ENCODE assay signal across 12 cellular contexts in genomic region chr11:102320679-102321078, GRCh38. TPM values are rescaled to one million over a fixed set of nuclear protein-coding genes. Genes with fewer than 3 reads are reported as not detected.
A peak's percentile ranks its signal among the peaks of the same experiment; 100 is the strongest.
DNase-seq lines count a peak whose midpoint lies in the region; ATAC-seq, FAIRE-seq and TF ChIP-seq lines count a peak whose summit lies in the region.
"Had no signal": no experiment of that assay in that cellular context is flagged by ENCODE, and none has a peak within 500 bp of the region (broad histone marks: within the 10 kb centered on the region; RNA-seq: fewer than 3 reads in every experiment).

No MANE protein-coding gene starts in this region.

- TF ChIP-seq EP300 in A549 (IDR thresholded peaks at IDR 0.05) = no peak

- H3K27ac ChIP-seq in A549 = peak overlapping the region; percentile 80 to 91
- no peak overlapping the region for H3K27ac ChIP-seq in GM23248
- no peak overlapping the region for H3K27ac ChIP-seq in vagina
- H3K27ac ChIP-seq: hepatocyte, neural progenitor cell had no signal

- H3K27me3 Mint-ChIP-seq in activated naive CD8-positive, alpha-beta T cell treated with anti-CD3 and anti-CD28 coated beads, Interleukin-2, amount 10 ng/mL, durations not matched to agents 7 days and 5 days = no peaks in the 10 kb centered on the region

- H3K9me2 ChIP-seq in GM23248 (ENCODE audit: insufficient read depth) = peaks cover 5% of the 10 kb centered on the region; the same call in 1 of the 2 replicates

- intact Hi-C loops in vagina (cut with DNase I) = no loop called here

- H3K27ac Mint-ChIP-seq in activated naive CD8-positive, alpha-beta T cell treated with anti-CD3 and anti-CD28 coated beads, Interleukin-2, amount 10 ng/mL, durations not matched to agents 7 days and 5 days = peak overlapping the region; percentile 80
- H3K27ac Mint-ChIP-seq: neural progenitor cell had no signal

- H3K9me3 ChIP-seq in A549 = no peaks in the 10 kb centered on the region
- no peaks in the 10 kb centered on the region for H3K9me3 ChIP-seq in GM23248 (ENCODE audit: low read depth)
- H3K9me3 ChIP-seq in vagina = no peaks in the 10 kb centered on the region

- H3K36me3 Mint-ChIP-seq in activated naive CD8-positive, alpha-beta T cell treated with anti-CD3 and anti-CD28 coated beads, Interleukin-2, amount 10 ng/mL, durations not matched to agents 7 days and 5 days = peaks cover 17% of the 10 kb centered on the region
- H3K36me3 Mint-ChIP-seq: neural progenitor cell had no signal

- H4K20me1 ChIP-seq in GM23248 (ENCODE audit: insufficient read depth) = no peaks in the 10 kb centered on the region

- no peak for ATAC-seq in A549
- no peak for ATAC-seq in activated naive CD8-positive, alpha-beta T cell treated with anti-CD3 and anti-CD28 coated beads, Interleukin-2, amount 10 ng/mL, durations not matched to agents 7 days and 5 days (ENCODE audit: low read depth)

- no peak for TF ChIP-seq RAD21 in A549 (conservative IDR thresholded peaks at IDR 0.05 in 1 of 2, IDR thresholded peaks at IDR 0.05 in 1 of 2)

- POLR2A ChIA-PET in A549 (lab: Yijun Ruan, JAX) = no interaction called here
- POLR2A ChIA-PET in activated naive CD8-positive, alpha-beta T cell treated with anti-CD3 and anti-CD28 coated beads, Interleukin-2, amount 10 ng/mL, durations not matched to agents 7 days and 5 days (lab: Charles Lee) = interaction anchor here (0.9 kb wide), 1 partner anchor 31 kb away, joined by 3 read pairs; no protein-coding TSS in a partner anchor

- no peak overlapping the region for H3K9ac ChIP-seq in GM23248
- H3K9ac ChIP-seq: neural progenitor cell had no signal

- H2AFZ ChIP-seq in GM23248 = no peak overlapping the region
- H2AFZ ChIP-seq: hepatocyte, neural progenitor cell had no signal

- FAIRE-seq in A549 (lab: Jason Lieb, UNC) (no peak), GM12892 (lab: Jason Lieb, UNC) (peak; percentile 63)

- TF ChIP-seq POLR2A in A549 (IDR thresholded peaks at IDR 0.05; ENCODE audit: low read length) = no peak
- no peak for TF ChIP-seq POLR2A in GM12892 (IDR thresholded peaks at IDR 0.05; ENCODE audit: low read depth, low read length)
- TF ChIP-seq POLR2A in vagina (IDR thresholded peaks at IDR 0.05) = no peak

- no peaks in the 10 kb centered on the region for H3K79me2 ChIP-seq in GM23248 (ENCODE audit: insufficient read depth)
- H3K79me2 ChIP-seq: hepatocyte had no signal

- H3K36me3 ChIP-seq in GM23248 (ENCODE audit: low read depth) (no peaks in the 10 kb centered on the region), vagina (no peaks in the 10 kb centered on the region)
- H3K36me3 ChIP-seq: neural progenitor cell had no signal

- CTCF ChIA-PET in A549 (lab: Yijun Ruan, JAX) = interaction anchor here (1.3 to 2.6 kb wide), 3 partner anchors 9 to 33 kb away, joined by 3 to 9 read pairs (median 3); no protein-coding TSS in a partner anchor

- H3K27me3 ChIP-seq in GM23248 (replicated peaks; ENCODE audit: insufficient read depth) (no peaks in the 10 kb centered on the region), vagina (no peaks in the 10 kb centered on the region)
- H3K27me3 ChIP-seq: hepatocyte had no signal

- in situ Hi-C loops in GM23248 (cut with MboI) = no loop called here

- no peak for TF ChIP-seq CTCF in A549 (IDR thresholded peaks at IDR 0.05)
- TF ChIP-seq CTCF in vagina (IDR thresholded peaks at IDR 0.05) = no peak

- DNase-seq in A549 (ENCODE audit: low read depth in 1 of 2, low spot score in 1 of 2) (no peak), GM12892 (ENCODE audit: insufficient read length) (no peak), myocyte (ENCODE audit: low read depth) (peak; percentile 25), GM23248 (no peak), vagina (ENCODE audit: extremely low spot score in 2 of 2) (no peak), NCI-H1930 (lab: John Stamatoyannopoulos, UW) (no peak)
- DNase-seq in activated naive CD8-positive, alpha-beta T cell treated with anti-CD3 and anti-CD28 coated beads, Interleukin-2, amount 10 ng/mL, durations not matched to agents 7 days and 5 days = no peak
- no peak for DNase-seq in activated CD8-positive, alpha-beta memory T cell treated with anti-CD3 and anti-CD28 coated beads for 24 hours
- DNase-seq: cerebellar nuclear complex, H9 had no signal

- H3K4me2 ChIP-seq in A549 (peak overlapping the region; percentile 96), GM23248 (ENCODE audit: unreplicated experiment) (no peak overlapping the region)
- H3K4me2 ChIP-seq: hepatocyte, neural progenitor cell had no signal

- peaks cover 55% of the 10 kb centered on the region for H3K4me1 Mint-ChIP-seq in activated naive CD8-positive, alpha-beta T cell treated with anti-CD3 and anti-CD28 coated beads, Interleukin-2, amount 10 ng/mL, durations not matched to agents 7 days and 5 days

- no peak overlapping the region for H3K4me3 ChIP-seq in A549
- H3K4me3 ChIP-seq in GM23248 = no peak overlapping the region
- H3K4me3 ChIP-seq in vagina = no peak overlapping the region
- H3K4me3 ChIP-seq: hepatocyte, neural progenitor cell had no signal

- H3K4me1 ChIP-seq in A549 = peaks cover 73% of the 10 kb centered on the region; the same call in 2 of the 3 replicates
- peaks cover 30% of the 10 kb centered on the region for H3K4me1 ChIP-seq in GM23248 (ENCODE audit: insufficient read depth)
- H3K4me1 ChIP-seq in vagina = peaks cover 24% of the 10 kb centered on the region
- H3K4me1 ChIP-seq: neural progenitor cell had no signal

- peak overlapping the region; percentile 98 for H3K4me3 Mint-ChIP-seq in activated naive CD8-positive, alpha-beta T cell treated with anti-CD3 and anti-CD28 coated beads, Interleukin-2, amount 10 ng/mL, durations not matched to agents 7 days and 5 days
- H3K4me3 Mint-ChIP-seq: H9, neural progenitor cell had no signal

- peaks cover 24% of the 10 kb centered on the region for H3F3A ChIP-seq in GM23248 (ENCODE audit: insufficient read depth)

- H3K9me3 Mint-ChIP-seq in activated naive CD8-positive, alpha-beta T cell treated with anti-CD3 and anti-CD28 coated beads, Interleukin-2, amount 10 ng/mL, durations not matched to agents 7 days and 5 days = no peaks in the 10 kb centered on the region
- H3K9me3 Mint-ChIP-seq: H9, neural progenitor cell had no signal

TF ChIP-seq in A549, 52 proteins besides CTCF, POLR2A, EP300 and RAD21 (continues in another document):
- TF ChIP-seq REST (IDR thresholded peaks at IDR 0.05) = no peak

RNA-seq across cellular contexts. Expression of gene BIRC3, which starts 3.4 kb away (rescaled TPM):
- polyA plus RNA-seq in A549 (2011; rRNA removed) (13.8 and 17.5 TPM in 2 replicates), A549 (2017; fragmentation: RNase III; extraction: RNeasy Plus Mini Kit Qiagen cat#74134 plus additional on column Dnase treatment) (10.6 to 27.4 TPM (median 11.3 TPM) in 3 replicates), GM23248 (2016; fragmentation: Nextera tagmentation; extraction: Ambion mirVana) (0.57 and 0.79 TPM in 2 replicates)
- polyA plus RNA-seq in A549 (2012; cell fraction: cytosol; rRNA removed) = 3.4 and 4.0 TPM in 2 replicates
- polyA plus RNA-seq in A549 (2012; cell fraction: nucleus; rRNA removed) = 1.6 and 3.2 TPM in 2 replicates
- polyA minus RNA-seq in A549 (2011; rRNA and poly(A)+ RNA removed) = 6.3 and 6.6 TPM in 2 replicates
- polyA plus RNA-seq in GM12892 (2012; ENCODE audit: missing spikeins) = 109 TPM
- 10 to 100 TPM; 55.0 to 59.3 TPM for total RNA-seq in activated naive CD8-positive, alpha-beta T cell treated with anti-CD3 and anti-CD28 coated beads, Interleukin-2, amount 10 ng/mL, durations not matched to agents 7 days and 5 days
- total RNA-seq in myocyte (0.16 and 0.62 TPM in 2 replicates), vagina (7.1 TPM)
- polyA plus RNA-seq in myocyte (2012) = 0.05 TPM
- total RNA-seq in GM23248 (2014; rRNA removed; shearing (Covaris generic)) = 0.89 and 0.97 TPM in 2 replicates

RNA-seq across cellular contexts. Expression of gene BIRC2, which starts 26.3 kb away (rescaled TPM):
- polyA plus RNA-seq in A549 (2011; rRNA removed) = 60.4 and 70.9 TPM in 2 replicates
- 10.7 and 13.4 TPM in 2 replicates for polyA plus RNA-seq in A549 (2012; cell fraction: cytosol; rRNA removed)
- 5.6 and 10.4 TPM in 2 replicates for polyA plus RNA-seq in A549 (2012; cell fraction: nucleus; rRNA removed)
- 22.0 to 26.8 TPM (median 24.2 TPM) in 3 replicates for polyA plus RNA-seq in A549 (2017; fragmentation: RNase III; extraction: RNeasy Plus Mini Kit Qiagen cat#74134 plus additional on column Dnase treatment)
- 29.3 and 31.1 TPM in 2 replicates for polyA minus RNA-seq in A549 (2011; rRNA and poly(A)+ RNA removed)
- 37.2 TPM for polyA plus RNA-seq in GM12892 (2012; ENCODE audit: missing spikeins)
- 10 to 100 TPM; 40.6 to 41.4 TPM for total RNA-seq in activated naive CD8-positive, alpha-beta T cell treated with anti-CD3 and anti-CD28 coated beads, Interleukin-2, amount 10 ng/mL, durations not matched to agents 7 days and 5 days
- total RNA-seq in myocyte = 55.2 and 57.2 TPM in 2 replicates
- 25.9 TPM for polyA plus RNA-seq in myocyte (2012)
- 73.7 and 104 TPM in 2 replicates for total RNA-seq in GM23248 (2014; rRNA removed; shearing (Covaris generic))
- 60.7 and 63.2 TPM in 2 replicates for polyA plus RNA-seq in GM23248 (2016; fragmentation: Nextera tagmentation; extraction: Ambion mirVana)
- 52.1 TPM for total RNA-seq in vagina

Comparison
In these comparisons a context has a peak if more than half of its experiments do, and no peak if none do; other contexts are left out.
1. H3K27ac ChIP-seq: peak in A549 (2 of 2); none in GM23248 (single experiment) and vagina (single experiment).